8 cellular contexts compared by ENCODE assay signal in the genomic region with DNA sequence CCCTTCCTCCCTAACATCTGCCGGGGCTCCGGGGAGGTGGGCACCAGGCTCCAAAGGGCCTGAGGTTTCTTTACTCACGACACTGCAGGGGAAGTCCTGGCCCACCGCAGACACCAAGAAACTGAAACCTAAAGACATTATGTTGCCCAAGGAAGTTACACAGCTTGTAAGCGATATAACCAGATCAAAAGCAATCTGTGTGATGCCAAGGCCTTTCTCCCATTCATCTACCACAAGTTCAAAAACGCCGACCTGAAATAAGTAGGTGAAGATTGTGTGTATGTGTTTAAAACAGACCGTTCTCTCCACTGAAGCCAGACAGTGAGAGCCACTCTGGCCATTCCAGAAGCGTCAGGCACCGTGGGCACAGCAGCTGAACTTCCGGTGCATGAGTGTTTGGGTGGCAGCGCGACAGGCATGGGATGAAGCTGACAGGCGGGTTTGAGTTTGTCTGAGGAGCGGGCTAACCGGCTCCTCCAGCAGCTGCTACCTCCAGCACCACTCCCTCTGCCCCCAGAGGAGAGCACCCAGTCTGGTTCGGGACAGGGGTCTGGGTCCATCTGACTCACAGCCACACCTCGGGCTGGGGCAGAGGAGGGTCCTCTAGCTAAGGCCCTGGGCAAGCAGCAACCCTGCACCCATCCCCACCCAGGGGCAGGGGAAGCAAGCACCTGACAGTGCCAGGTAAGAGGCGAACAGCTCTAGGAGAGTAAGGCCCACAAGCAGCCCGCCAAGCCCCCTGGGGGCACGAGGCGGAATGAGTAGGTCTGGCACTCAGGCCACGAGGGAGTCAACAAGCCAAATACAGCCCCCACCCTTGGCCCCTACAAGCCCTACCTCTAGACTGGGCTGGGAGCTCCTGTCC. TPM values are rescaled to one million over a fixed set of nuclear protein-coding genes. Genes with fewer than 3 reads are reported as not detected.
DNase-seq lines count a peak whose midpoint lies in the region; ATAC-seq and TF ChIP-seq lines count a peak whose summit lies in the region.

No MANE protein-coding gene starts in this region.

- 11 to 30% methylated on average over 9 to 14 of the region's 23 CpGs for WGBS in esophagus squamous epithelium, 2 donors

- H3K27me3 ChIP-seq in CD8-positive, alpha-beta memory T cell (ENCODE audit: insufficient read depth, low read length, poor library complexity, severe bottlenecking), result no peaks in the 10 kb centered on the region
- no peaks in the 10 kb centered on the region for H3K27me3 ChIP-seq in esophagus squamous epithelium

- ATAC-seq in GM21447 (IDR thresholded peaks at IDR 0.05; ENCODE audit: unreplicated experiment), result peak; percentile 34
- peak; percentile 25 for ATAC-seq in activated CD8-positive, alpha-beta memory T cell treated with anti-CD3 and anti-CD28 coated beads, Interleukin-2, amount 10 ng/mL, durations not matched to agents 7 days and 5 days

- peak overlapping the region; percentile 93 for H3K4me3 ChIP-seq in CD8-positive, alpha-beta memory T cell (ENCODE audit: low read length)
- H3K4me3 ChIP-seq in esophagus squamous epithelium, result peak overlapping the region; percentile 54 to 96 (median 80)

- H3K36me3 ChIP-seq in CD8-positive, alpha-beta memory T cell (ENCODE audit: insufficient read depth, low read length), result no peaks in the 10 kb centered on the region
- no peaks in the 10 kb centered on the region for H3K36me3 ChIP-seq in esophagus squamous epithelium

- H3K36me3 Mint-ChIP-seq in CD8-positive, alpha-beta memory T cell, result peaks cover 0 to 3% (median 2%) of the 10 kb centered on the region in 3 donors
- peaks cover 28% of the 10 kb centered on the region for H3K36me3 Mint-ChIP-seq in activated CD8-positive, alpha-beta memory T cell treated with anti-CD3 and anti-CD28 coated beads, Interleukin-2, amount 10 ng/mL, durations not matched to agents 7 days and 5 days

- intact Hi-C loops in esophagus squamous epithelium (cut with DNase I), result no loop called here
- intact Hi-C loops in posterior vena cava (cut with DNase I), result no loop called here

- peaks cover 56% of the 10 kb centered on the region for H3K4me1 ChIP-seq in CD8-positive, alpha-beta memory T cell (ENCODE audit: insufficient read depth, low read length)
- peaks cover 43 to 90% (median 44%) of the 10 kb centered on the region in 3 donors for H3K4me1 ChIP-seq in esophagus squamous epithelium

- H3K27me3 Mint-ChIP-seq in CD8-positive, alpha-beta memory T cell, result peaks cover 0 to 3% of the 10 kb centered on the region in 2 donors
- H3K27me3 Mint-ChIP-seq in activated CD8-positive, alpha-beta memory T cell treated with anti-CD3 and anti-CD28 coated beads, Interleukin-2, amount 10 ng/mL, durations not matched to agents 7 days and 5 days, result no peaks in the 10 kb centered on the region

- no peak for TF ChIP-seq POLR2A in esophagus squamous epithelium (IDR thresholded peaks at IDR 0.05)

- POLR2A ChIA-PET in CD8-positive, alpha-beta memory T cell (lab: Charles Lee), result interaction anchor here (0.7 to 3.4 kb wide), 3 partner anchors 12 to 364 kb away, joined by 3 to 77 read pairs (median 3); a partner anchor contains a TSS

- DNase-seq in CD8-positive, alpha-beta memory T cell, result peak; percentile 62 to 89 (median 85)
- peak; percentile 68 for DNase-seq in NCI-H2107 treated with DMSO at 0.1 percent for 48 hours (lab: John Stamatoyannopoulos, UW; ENCODE audit: unreplicated experiment)
- DNase-seq in activated CD8-positive, alpha-beta memory T cell treated with anti-CD3 and anti-CD28 coated beads, Interleukin-2, amount 10 ng/mL, durations not matched to agents 7 days and 5 days, result peak; percentile 87
- no peak for DNase-seq in esophagus squamous epithelium (lab: John Stamatoyannopoulos, UW)
- peak; percentile 70 for DNase-seq in posterior vena cava (ENCODE audit: low spot score)
- no peak for DNase-seq in iPS-NIHi11 (ENCODE audit: low spot score)
- DNase-seq in G401 (ENCODE audit: low spot score), result no peak

- no peaks in the 10 kb centered on the region for H3K9me3 ChIP-seq in CD8-positive, alpha-beta memory T cell (ENCODE audit: low read length)
- H3K9me3 ChIP-seq in esophagus squamous epithelium, result no peaks in the 10 kb centered on the region

- peak overlapping the region; percentile 89 to 97 (median 93) for H3K4me3 Mint-ChIP-seq in CD8-positive, alpha-beta memory T cell
- H3K4me3 Mint-ChIP-seq in activated CD8-positive, alpha-beta memory T cell treated with anti-CD3 and anti-CD28 coated beads, Interleukin-2, amount 10 ng/mL, durations not matched to agents 7 days and 5 days, result peak overlapping the region; percentile 96

- H3K27ac Mint-ChIP-seq in CD8-positive, alpha-beta memory T cell, result peak overlapping the region; percentile 96 to 100 (median 99)
- H3K27ac Mint-ChIP-seq in activated CD8-positive, alpha-beta memory T cell treated with anti-CD3 and anti-CD28 coated beads, Interleukin-2, amount 10 ng/mL, durations not matched to agents 7 days and 5 days, result peak overlapping the region; percentile 100

- peak overlapping the region; percentile 94 for H3K27ac ChIP-seq in CD8-positive, alpha-beta memory T cell (ENCODE audit: low read depth, low read length)
- peak overlapping the region; percentile 83 to 92 (median 88) for H3K27ac ChIP-seq in esophagus squamous epithelium

- no peaks in the 10 kb centered on the region for H3K9me3 Mint-ChIP-seq in CD8-positive, alpha-beta memory T cell
- H3K9me3 Mint-ChIP-seq in activated CD8-positive, alpha-beta memory T cell treated with anti-CD3 and anti-CD28 coated beads, Interleukin-2, amount 10 ng/mL, durations not matched to agents 7 days and 5 days (ENCODE audit: low read depth), result no peaks in the 10 kb centered on the region

- peak in 1 of 6 experiments; percentile 8 for TF ChIP-seq CTCF in esophagus squamous epithelium (IDR thresholded peaks at IDR 0.05)

- in situ Hi-C loops in G401 (cut with HindIII; ENCODE audit: low sequenced_read_pairs), result no loop called here

- H3K4me1 Mint-ChIP-seq in CD8-positive, alpha-beta memory T cell, result peaks cover 40 to 63% (median 53%) of the 10 kb centered on the region in 3 donors
- H3K4me1 Mint-ChIP-seq in activated CD8-positive, alpha-beta memory T cell treated with anti-CD3 and anti-CD28 coated beads, Interleukin-2, amount 10 ng/mL, durations not matched to agents 7 days and 5 days, result peaks cover 51% of the 10 kb centered on the region

- CTCF ChIA-PET in CD8-positive, alpha-beta memory T cell (lab: Charles Lee), result interaction anchor here (1.1 to 6.0 kb wide), 8 partner anchors 8 to 56 kb away, joined by 3 to 147 read pairs (median 8); no protein-coding TSS in a partner anchor
- CTCF ChIA-PET in activated CD8-positive, alpha-beta memory T cell treated with anti-CD3 and anti-CD28 coated beads, Interleukin-2, amount 10 ng/mL, durations not matched to agents 7 days and 5 days (lab: Charles Lee), result interaction anchor here (1.0 to 6.0 kb wide), 6 partner anchors 8 to 57 kb away, joined by 4 to 131 read pairs (median 8); no protein-coding TSS in a partner anchor

RNA-seq across cellular contexts. Expression of a gene that starts 1.3 kb away (rescaled TPM):
- 10 to 100 TPM; 71.4 to 74.5 TPM for total RNA-seq in CD8-positive, alpha-beta memory T cell
- polyA plus RNA-seq in CD8-positive, alpha-beta memory T cell, result 4.7 TPM
- total RNA-seq in activated CD8-positive, alpha-beta memory T cell treated with anti-CD3 and anti-CD28 coated beads, Interleukin-2, amount 10 ng/mL, durations not matched to agents 7 days and 5 days, result 100 to 1,000 TPM; 150 to 177 TPM
- total RNA-seq in esophagus squamous epithelium (10 to 100 TPM; 18.4 to 45.7 (median 42.8) TPM), posterior vena cava (10 to 100 TPM; 24.3 to 34.1 TPM)
- 45.2 and 51.8 TPM in 2 replicates for total RNA-seq in G401 (2014; rRNA removed; shearing (Covaris generic))

Comparison
In these comparisons a context has a peak if more than half of its experiments do, and no peak if none do; other contexts are left out.
1. DNase-seq: peak in CD8-positive, alpha-beta memory T cell (5 of 5), NCI-H2107 treated with DMSO at 0.1 percent for 48 hours (single experiment), activated CD8-positive, alpha-beta memory T cell treated with anti-CD3 and anti-CD28 coated beads, Interleukin-2, amount 10 ng/mL, durations not matched to agents 7 days and 5 days (single experiment) and posterior vena cava (single experiment); none in esophagus squamous epithelium (single experiment), iPS-NIHi11 (single experiment) and G401 (single experiment).